38 cellular contexts compared by ENCODE assay signal in the genomic region with DNA sequence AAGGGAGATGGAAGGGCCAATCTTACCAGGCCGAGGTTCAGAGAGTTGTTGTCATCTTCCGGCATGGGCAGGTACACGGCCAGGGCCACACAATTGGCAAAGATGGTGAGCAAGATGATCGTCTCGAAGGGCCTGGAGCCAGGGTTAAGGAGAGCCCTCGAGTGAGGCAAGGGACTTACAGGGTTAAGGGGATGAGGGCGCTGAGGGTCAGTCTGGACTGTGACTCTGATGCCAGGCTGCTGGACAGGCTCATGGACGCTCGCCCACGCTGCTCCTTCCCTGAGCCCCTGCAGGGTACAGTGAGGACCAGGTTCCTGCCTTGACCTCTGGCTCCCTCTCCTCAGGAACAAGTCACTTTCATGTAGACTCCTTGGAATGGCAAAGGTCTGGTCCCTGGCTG. TPM values are rescaled to one million over a fixed set of nuclear protein-coding genes. Genes with fewer than 3 reads are reported as not detected.
"Had no signal": no experiment of that assay in that cellular context is flagged by ENCODE, and none has a peak within 500 bp of the region (broad histone marks: within the 10 kb centered on the region; RNA-seq: fewer than 3 reads in every experiment).

No MANE protein-coding gene starts in this region.

- H3K9me3 Mint-ChIP-seq: activated B cell treated with CpG ODN at 0.5 μM for 24 hours; activated CD8-positive, alpha-beta T cell treated with anti-CD3 and anti-CD28 coated beads for 36 hours; activated T-cell treated with anti-CD3 and anti-CD28 coated beads, Interleukin-2, amount 50 U/mL, for 4 hours; activated T-helper 17 cell treated with anti-CD3 and anti-CD28 coated beads, Interleukin-2, amount 50 U/mL, for 72 hours; T-cell; T-helper 1 cell treated with Interleukin-12 subunit alpha and Interleukin-12 subunit beta and Interleukin-4 antibody, amounts not matched to agents 30 μg/mL and 1 μg/mL, for 36 hours; T-helper 2 cell treated with Interferon-gamma antibody and Interleukin-4, amounts not matched to agents 5 μg/mL and 100 μg/mL, for 36 hours had no signal

- H3K36me3 Mint-ChIP-seq: activated naive CD8-positive, alpha-beta T cell; T-cell had no signal

- H3K27me3 ChIP-seq: brain microvascular endothelial cell had no signal

- H3K4me3 ChIP-seq: esophagus squamous epithelium had no signal

- H3K27ac Mint-ChIP-seq: activated B cell treated with CpG ODN at 0.5 μM for 24 hours; activated CD8-positive, alpha-beta T cell treated with anti-CD3 and anti-CD28 coated beads for 36 hours; activated naive CD8-positive, alpha-beta T cell; activated T-helper 17 cell treated with anti-CD3 and anti-CD28 coated beads, Interleukin-2, amount 50 U/mL, for 72 hours; T-cell; T-helper 1 cell treated with Interleukin-12 subunit alpha and Interleukin-12 subunit beta and Interleukin-4 antibody, amounts not matched to agents 30 μg/mL and 1 μg/mL, for 36 hours; T-helper 2 cell treated with Interferon-gamma antibody and Interleukin-4, amounts not matched to agents 5 μg/mL and 100 μg/mL, for 36 hours had no signal

- H3K27ac ChIP-seq: brain microvascular endothelial cell, epithelial cell of prostate, esophagus squamous epithelium, WERI-Rb-1 had no signal

- DNase-seq: activated B cell treated with CpG ODN at 0.5 μM for 24 hours; activated CD4-positive, alpha-beta T cell treated with anti-CD3 and anti-CD28 coated beads for 48 hours; activated CD4-positive, alpha-beta T cell treated with anti-CD3 and anti-CD28 coated beads, Interleukin-2, amount 50 U/mL, for 1 hour; activated CD4-positive, alpha-beta T cell treated with anti-CD3 and anti-CD28 coated beads, Interleukin-2, amount 50 U/mL, for 48 hours; activated CD8-positive, alpha-beta memory T cell treated with anti-CD3 and anti-CD28 coated beads for 24 hours; activated CD8-positive, alpha-beta T cell treated with anti-CD3 and anti-CD28 coated beads for 36 hours; activated effector memory CD4-positive, alpha-beta T cell treated with Interleukin-2 at 50 U/mL for 16 hours; activated gamma-delta T cell treated with Interleukin-2 at 50 U/mL for 16 hours; activated naive CD4-positive, alpha-beta T cell treated with anti-CD3 and anti-CD28 coated beads, Interleukin-2, amount 50 U/mL, for 16 hours; activated naive CD4-positive, alpha-beta T cell treated with Interleukin-2 at 50 U/mL for 16 hours; activated T-cell treated with anti-CD3 and anti-CD28 coated beads, Interleukin-2, amount 50 U/mL, for 4 hours; amniotic stem cell; anterior cingulate cortex; brain microvascular endothelial cell; effector CD8-positive, alpha-beta T cell; esophagus squamous epithelium; foreskin melanocyte; SW 1271; T-cell; T1000; WERI-Rb-1 had no signal

- H3K4me3 Mint-ChIP-seq: activated B cell treated with CpG ODN at 0.5 μM for 24 hours; activated CD8-positive, alpha-beta T cell treated with anti-CD3 and anti-CD28 coated beads for 36 hours; activated naive CD8-positive, alpha-beta T cell; activated T-cell treated with anti-CD3 and anti-CD28 coated beads, Interleukin-2, amount 50 U/mL, for 4 hours; activated T-helper 17 cell treated with anti-CD3 and anti-CD28 coated beads, Interleukin-2, amount 50 U/mL, for 72 hours; T-cell; T-helper 1 cell treated with Interleukin-12 subunit alpha and Interleukin-12 subunit beta and Interleukin-4 antibody, amounts not matched to agents 30 μg/mL and 1 μg/mL, for 36 hours; T-helper 2 cell treated with Interferon-gamma antibody and Interleukin-4, amounts not matched to agents 5 μg/mL and 100 μg/mL, for 36 hours had no signal

- ATAC-seq: activated CD4-positive, CD25-positive, alpha-beta regulatory T cell treated with anti-CD3 and anti-CD28 coated beads, Interleukin-2, amount 50 U/mL, for 24 hours; activated CD8-positive, alpha-beta T cell treated with anti-CD3 and anti-CD28 coated beads for 36 hours; activated T-cell treated with anti-CD3 and anti-CD28 coated beads, Interleukin-2, amount 50 U/mL, for 4 hours; activated T-helper 17 cell treated with anti-CD3 and anti-CD28 coated beads, Interleukin-2, amount 50 U/mL, for 72 hours; T-cell had no signal

- H3K36me3 ChIP-seq: brain microvascular endothelial cell, esophagus squamous epithelium, WERI-Rb-1 had no signal

- H3K27me3 Mint-ChIP-seq: activated CD8-positive, alpha-beta T cell treated with anti-CD3 and anti-CD28 coated beads for 36 hours; activated naive CD8-positive, alpha-beta T cell; activated T-helper 17 cell treated with anti-CD3 and anti-CD28 coated beads, Interleukin-2, amount 50 U/mL, for 72 hours; T-cell had no signal

- FAIRE-seq: astrocyte, bronchial epithelial cell, colon, endometrium, endothelial cell of umbilical vein had no signal

- H3K9me3 ChIP-seq: esophagus squamous epithelium had no signal

RNA-seq across cellular contexts. Expression of gene CACNA1S, which starts 2.1 kb away (rescaled TPM):
- total RNA-seq: activated B cell treated with CpG ODN at 0.5 μM for 24 hours; activated CD8-positive, alpha-beta T cell treated with anti-CD3 and anti-CD28 coated beads for 36 hours; activated T-cell treated with anti-CD3 and anti-CD28 coated beads, Interleukin-2, amount 50 U/mL, for 4 hours; activated T-helper 17 cell treated with anti-CD3 and anti-CD28 coated beads, Interleukin-2, amount 50 U/mL, for 72 hours; astrocyte; bronchial epithelial cell; dermis microvascular lymphatic vessel endothelial cell; endothelial cell of umbilical vein; esophagus squamous epithelium; fibroblast of lung; fibroblast of villous mesenchyme; T-cell had no signal
- polyA plus RNA-seq: endothelial cell of umbilical vein, esophagus, fibroblast of lung had no signal

RNA-seq across cellular contexts. Expression of gene ASCL5, which starts 16.8 kb away (rescaled TPM):
- total RNA-seq: activated B cell treated with CpG ODN at 0.5 μM for 24 hours; activated T-cell treated with anti-CD3 and anti-CD28 coated beads, Interleukin-2, amount 50 U/mL, for 4 hours; astrocyte; cardiac septum; chondrocyte; dermis microvascular lymphatic vessel endothelial cell; endothelial cell of umbilical vein; esophagus squamous epithelium; fibroblast of lung; fibroblast of villous mesenchyme had no signal
- polyA plus RNA-seq: endothelial cell of umbilical vein, esophagus, fibroblast of lung had no signal
